In the genomic region with DNA sequence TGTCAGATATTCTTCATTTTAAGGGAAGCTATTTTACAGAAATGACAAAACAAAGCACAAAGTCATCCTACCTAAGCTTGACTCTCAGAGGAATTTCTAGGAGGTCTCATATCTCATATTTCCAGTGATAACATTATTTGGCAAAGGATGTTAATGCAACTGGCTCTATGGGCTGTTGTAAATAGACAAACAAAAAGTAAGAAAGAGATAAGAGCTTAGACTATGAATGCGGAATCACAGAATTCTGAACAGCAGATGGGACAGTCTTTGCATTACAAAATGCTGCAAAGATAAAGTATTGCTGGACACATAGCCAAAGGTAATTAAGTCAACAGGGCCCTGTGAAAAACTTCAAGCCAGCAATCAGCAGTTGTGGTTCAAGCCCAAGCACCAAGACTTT, we compare ENCODE assay signal across 29 cellular contexts.
"Had no signal": no experiment of that assay in that cellular context is flagged by ENCODE, and none has a peak within 500 bp of the region (broad histone marks: within the 10 kb centered on the region; RNA-seq: fewer than 3 reads in every experiment).

No MANE protein-coding gene starts in this region.

- H3K27me3 Mint-ChIP-seq: activated CD4-positive, alpha-beta memory T cell treated with anti-CD3 and anti-CD28 coated beads for 36 hours; activated CD4-positive, alpha-beta T cell treated with anti-CD3 and anti-CD28 coated beads, Interleukin-2, amount 10 ng/mL, durations not matched to agents 24 days and 14 days; activated naive CD4-positive, alpha-beta T cell treated with anti-CD3 and anti-CD28 coated beads, Interleukin-2, amount 50 U/mL, for 24 hours; stimulated activated naive B cell treated with anti-CD40 and anti-IgM and Interleukin-4, amounts not matched to agents 10 μg/mL and 1 μg/mL and 100 μg/mL, for 72 hours had no signal

- H3K27ac Mint-ChIP-seq: activated CD4-positive, alpha-beta memory T cell treated with anti-CD3 and anti-CD28 coated beads for 36 hours; activated CD4-positive, alpha-beta T cell treated with anti-CD3 and anti-CD28 coated beads, Interleukin-2, amount 10 ng/mL, durations not matched to agents 24 days and 14 days; activated naive CD4-positive, alpha-beta T cell treated with anti-CD3 and anti-CD28 coated beads, Interleukin-2, amount 50 U/mL, for 24 hours; activated T-helper 2 cell treated with anti-CD3 and anti-CD28 coated beads, Interferon-gamma antibody, Interleukin-2, Interleukin-4, amounts not matched to agents 10 μg/mL and 5 μg/mL and 100 μg/mL, durations not matched to agents 14 hours and 24 hours and 36 hours; neural progenitor cell; T-helper 1 cell treated with Interleukin-12 subunit alpha and Interleukin-12 subunit beta and Interleukin-4 antibody, amounts not matched to agents 30 μg/mL and 1 μg/mL, for 36 hours had no signal

- DNase-seq: activated CD4-positive, alpha-beta memory T cell treated with anti-CD3 and anti-CD28 coated beads for 36 hours; activated CD8-positive, alpha-beta memory T cell treated with anti-CD3 and anti-CD28 coated beads, Interleukin-2, amount 50 U/mL, for 48 hours; activated T-cell treated with anti-CD3 and anti-CD28 coated beads, Interleukin-2, amount 50 U/mL, for 4 hours; aorta; body of pancreas; cerebellar nuclear complex; colonic mucosa; effector CD8-positive, alpha-beta T cell; esophagus squamous epithelium; islet precursor cell; left ventricle myocardium inferior; mesendoderm; natural killer cell; occipital lobe; psoas muscle; stimulated activated CD4-positive, alpha-beta T cell treated with anti-CD3 and anti-CD28 coated beads, Interleukin-1b, Interleukin-23, amount 100 ng/mL, for 48 hours; stimulated activated CD4-positive, alpha-beta T cell treated with anti-CD3 and anti-CD28 coated beads, Interleukin-4, amount 100 ng/mL, for 4 hours; stimulated activated CD8-positive, alpha-beta memory T cell treated with anti-CD3 and anti-CD28 coated beads, Interleukin-4, amount 100 ng/mL, for 48 hours; stimulated activated naive B cell treated with anti-CD40 and anti-IgM and Interleukin-4, amounts not matched to agents 10 μg/mL and 1 μg/mL and 100 μg/mL, for 72 hours; stomach; T1000; thyroid gland; upper lobe of left lung had no signal

- H3K4me1 Mint-ChIP-seq: neural progenitor cell had no signal

- ATAC-seq: activated CD4-positive, CD25-positive, alpha-beta regulatory T cell treated with anti-CD3 and anti-CD28 coated beads, Interleukin-2, amount 50 U/mL, for 24 hours; activated T-cell treated with anti-CD3 and anti-CD28 coated beads, Interleukin-2, amount 50 U/mL, for 4 hours; body of pancreas; psoas muscle; stimulated activated naive B cell treated with anti-CD40 and anti-IgM and Interleukin-4, amounts not matched to agents 10 μg/mL and 1 μg/mL and 100 μg/mL, for 72 hours had no signal

- H3K4me3 Mint-ChIP-seq: activated CD4-positive, alpha-beta memory T cell treated with anti-CD3 and anti-CD28 coated beads for 36 hours; activated CD4-positive, alpha-beta T cell treated with anti-CD3 and anti-CD28 coated beads, Interleukin-2, amount 10 ng/mL, durations not matched to agents 24 days and 14 days; activated naive CD4-positive, alpha-beta T cell treated with anti-CD3 and anti-CD28 coated beads, Interleukin-2, amount 50 U/mL, for 24 hours; activated T-cell treated with anti-CD3 and anti-CD28 coated beads, Interleukin-2, amount 50 U/mL, for 4 hours; natural killer cell; neural progenitor cell; stimulated activated naive B cell treated with anti-CD40 and anti-IgM and Interleukin-4, amounts not matched to agents 10 μg/mL and 1 μg/mL and 100 μg/mL, for 72 hours; T-helper 1 cell treated with Interleukin-12 subunit alpha and Interleukin-12 subunit beta and Interleukin-4 antibody, amounts not matched to agents 30 μg/mL and 1 μg/mL, for 36 hours had no signal
